In the genomic region with DNA sequence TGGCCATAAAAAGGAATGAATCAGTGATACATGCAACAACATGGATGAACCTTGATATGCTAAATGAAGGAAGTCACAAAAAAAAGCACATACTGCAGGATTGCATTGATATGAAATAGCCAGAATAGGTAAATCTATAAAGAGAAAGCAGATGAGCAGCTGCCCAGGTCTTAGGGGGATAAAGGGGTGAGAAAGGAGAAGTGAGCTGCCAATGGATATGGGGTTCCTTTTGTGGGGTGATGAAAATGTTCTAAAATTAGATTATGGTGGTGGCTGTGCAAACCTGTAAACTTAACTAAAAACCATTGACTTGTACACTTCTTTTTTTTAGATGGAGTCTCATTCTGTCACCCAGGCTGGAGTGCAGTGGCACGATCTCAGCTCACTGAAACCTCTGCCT, we compare ENCODE assay signal across 20 cellular contexts. TPM values are rescaled to one million over a fixed set of nuclear protein-coding genes. Genes with fewer than 3 reads are reported as not detected.
DNase-seq lines count a peak whose midpoint lies in the region; ATAC-seq and TF ChIP-seq lines count a peak whose summit lies in the region.
"Had no signal": no experiment of that assay in that cellular context is flagged by ENCODE, and none has a peak within 500 bp of the region (broad histone marks: within the 10 kb centered on the region; RNA-seq: fewer than 3 reads in every experiment).

No MANE protein-coding gene starts in this region.

- H3K27ac ChIP-seq in mammary epithelial cell (ENCODE audit: insufficient read depth, low read depth, low read length) (no peak overlapping the region), Karpas-422 (ENCODE audit: low read length) (peak overlapping the region; percentile 92)
- H3K27ac ChIP-seq: C4-2B had no signal

- dilution Hi-C loops in mammary epithelial cell (cut with HindIII; ENCODE audit: low sequenced_read_pairs): no loop called here

- H3K9me3 Mint-ChIP-seq in MCF 10A (ENCODE audit: unreplicated experiment) (peaks cover 7% of the 10 kb centered on the region), activated B cell treated with CpG ODN at 0.5 μM for 24 hours (peaks cover 4% of the 10 kb centered on the region)
- H3K9me3 Mint-ChIP-seq: GM23338 had no signal

- H3K4me1 ChIP-seq in mammary epithelial cell (ENCODE audit: insufficient read depth, low read length): no peaks in the 10 kb centered on the region
- peaks cover 48% of the 10 kb centered on the region for H3K4me1 ChIP-seq in Karpas-422 (ENCODE audit: low read length)
- H3K4me1 ChIP-seq: Caco-2 had no signal

- H3K4me3 Mint-ChIP-seq in MCF 10A (ENCODE audit: unreplicated experiment) (no peak overlapping the region), activated B cell treated with CpG ODN at 0.5 μM for 24 hours (peak overlapping the region; percentile 12)
- H3K4me3 Mint-ChIP-seq: CD4-positive, alpha-beta T cell; GM23338 had no signal

- WGBS in mammary epithelial cell (ENCODE audit: low coverage, missing lambda C conversion rate): no CpG with 5 or more reads among the region's 1 CpG

- H3K4me3 ChIP-seq in mammary epithelial cell (replicated peaks in 1 of 3; ENCODE audit: insufficient read depth in 1 of 3, low read depth in 2 of 3, low read length in 3 of 3) (no peak overlapping the region), Karpas-422 (ENCODE audit: low read length) (peak overlapping the region; percentile 9; the same call in 1 of the 2 replicates)
- H3K4me3 ChIP-seq: GM12878, GM23338 had no signal

- H2AFZ ChIP-seq in mammary epithelial cell (ENCODE audit: low read depth, low read length): no peak overlapping the region
- H2AFZ ChIP-seq in Karpas-422 (ENCODE audit: low read length): no peak overlapping the region
- H2AFZ ChIP-seq: GM23338 had no signal

- H3K36me3 ChIP-seq in mammary epithelial cell (ENCODE audit: insufficient read depth, low read length) (no peaks in the 10 kb centered on the region), Karpas-422 (ENCODE audit: insufficient read depth, low read length) (peaks cover 3% of the 10 kb centered on the region; the same call in 1 of the 2 replicates)

- H3K9me2 ChIP-seq in Karpas-422 (replicated peaks; ENCODE audit: insufficient read depth, low read length): no peaks in the 10 kb centered on the region

- H3K79me2 ChIP-seq in mammary epithelial cell (ENCODE audit: insufficient read depth, low read length) (no peaks in the 10 kb centered on the region), Karpas-422 (ENCODE audit: low read length) (no peaks in the 10 kb centered on the region)

- H3K4me1 Mint-ChIP-seq in MCF 10A (ENCODE audit: insufficient read depth, unreplicated experiment) (peaks cover 47% of the 10 kb centered on the region), activated B cell treated with CpG ODN at 0.5 μM for 24 hours (peaks cover 26% of the 10 kb centered on the region)
- H3K4me1 Mint-ChIP-seq: GM23338 had no signal

- BruUV-seq in MCF 10A (replicated peaks; lab: Mats Ljungman, UMichigan) (no TSS peak), mammary epithelial cell (replicated peaks; lab: Mats Ljungman, UMichigan) (no TSS peak)

- H3K36me3 Mint-ChIP-seq in MCF 10A (ENCODE audit: insufficient read depth, unreplicated experiment) (peaks cover 34% of the 10 kb centered on the region), activated B cell treated with CpG ODN at 0.5 μM for 24 hours (ENCODE audit: low read depth) (peaks cover 4% of the 10 kb centered on the region)

- CTCF ChIA-PET in MCF 10A (lab: Yijun Ruan, JAX) (interaction anchor here (0.6 to 12.4 kb wide), 4 partner anchors 66 to 781 kb away, joined by 3 to 138 read pairs (median 12); no protein-coding TSS in a partner anchor), mammary epithelial cell (lab: Charles Lee; ENCODE audit: low non-redundant PET) (no interaction called here), activated B cell treated with CpG ODN at 0.5 μM for 24 hours (lab: Charles Lee) (no interaction called here)

- intact Hi-C loops in MCF 10A (cut with micrococcal nuclease) (loop anchor here (1.0 kb wide), 1 partner anchor 67 kb away; no protein-coding TSS in a partner anchor), mammary epithelial cell (cut with micrococcal nuclease) (loop anchor here (1.0 to 2.0 kb wide), 4 partner anchors 15 to 527 kb away; no protein-coding TSS in a partner anchor), activated B cell treated with CpG ODN at 0.5 μM for 24 hours (cut with micrococcal nuclease) (no loop called here), left ventricle myocardium superior (cut with micrococcal nuclease) (no loop called here)

- no peaks in the 10 kb centered on the region for H3K9me3 ChIP-seq in mammary epithelial cell (replicated peaks; ENCODE audit: insufficient read depth, low read length)
- no peaks in the 10 kb centered on the region for H3K9me3 ChIP-seq in Karpas-422 (ENCODE audit: low read length)
- H3K9me3 ChIP-seq: Caco-2 had no signal

- H3K9ac ChIP-seq in mammary epithelial cell (ENCODE audit: insufficient read depth, low read length) (no peak overlapping the region), Karpas-422 (ENCODE audit: low read length) (peak overlapping the region; percentile 6; the same call in 1 of the 2 replicates)

- H4K20me1 ChIP-seq in mammary epithelial cell (ENCODE audit: insufficient read depth, low read length): no peaks in the 10 kb centered on the region
- H4K20me1 ChIP-seq in Karpas-422 (ENCODE audit: insufficient read depth, low read depth, low read length): no peaks in the 10 kb centered on the region

- H3K27me3 Mint-ChIP-seq in MCF 10A (ENCODE audit: insufficient read depth, unreplicated experiment) (no peaks in the 10 kb centered on the region), activated B cell treated with CpG ODN at 0.5 μM for 24 hours (peaks cover 6% of the 10 kb centered on the region)

- POLR2A ChIA-PET in MCF 10A (lab: Yijun Ruan, JAX) (interaction anchor here (0.9 to 3.3 kb wide), 4 partner anchors 8 to 73 kb away, joined by 3 to 27 read pairs (median 6); no protein-coding TSS in a partner anchor), activated B cell treated with CpG ODN at 0.5 μM for 24 hours (lab: Charles Lee) (interaction anchor here (0.5 kb wide), 1 partner anchor 477 kb away, joined by 9 read pairs; no protein-coding TSS in a partner anchor)

- in situ Hi-C loops in mammary epithelial cell (cut with MboI; ENCODE audit: low sequenced_read_pairs in 2 of 2): loop anchor here in 1 of 2 donors (5.0 kb wide), 1 partner anchor 66 kb away; no protein-coding TSS in a partner anchor

- H3K4me2 ChIP-seq in mammary epithelial cell (ENCODE audit: insufficient read depth, low read depth, low read length) (no peak overlapping the region), Karpas-422 (ENCODE audit: low read depth, low read length, poor library complexity, severe bottlenecking) (peak overlapping the region; percentile 46)
- H3K4me2 ChIP-seq: GM23338 had no signal

- DNase-seq in MCF 10A (ENCODE audit: unreplicated experiment): no peak
- no peak for DNase-seq in mammary epithelial cell
- peak; percentile 79 for DNase-seq in Karpas-422
- DNase-seq in activated B cell treated with CpG ODN at 0.5 μM for 24 hours: no peak
- no peak for DNase-seq in stimulated activated CD4-positive, alpha-beta T cell treated with anti-CD3 and anti-CD28 coated beads, Interleukin-4, amount 100 ng/mL, for 24 hours
- DNase-seq in left ventricle myocardium superior: no peak
- DNase-seq: 8988T; Caco-2; CD4-positive, alpha-beta T cell; DMS79; EL; HCEC 1CT had no signal

- peak overlapping the region; percentile 28 for H3K27ac Mint-ChIP-seq in MCF 10A (ENCODE audit: low read depth, unreplicated experiment)
- H3K27ac Mint-ChIP-seq in activated B cell treated with CpG ODN at 0.5 μM for 24 hours: no peak overlapping the region
- H3K27ac Mint-ChIP-seq: CD4-positive, alpha-beta T cell; GM23338 had no signal

- ATAC-seq in activated B cell treated with CpG ODN at 0.5 μM for 24 hours (ENCODE audit: low read depth) (no peak), GM18868 (IDR thresholded peaks at IDR 0.05; ENCODE audit: unreplicated experiment) (no peak), left ventricle myocardium superior (no peak)
- ATAC-seq: GM12878 had no signal

- H3K27me3 ChIP-seq in mammary epithelial cell (ENCODE audit: insufficient read depth, low read length) (peaks cover under 1% of the 10 kb centered on the region), Karpas-422 (ENCODE audit: low read length) (no peaks in the 10 kb centered on the region)

- TF ChIP-seq CTCF in MCF 10A (IDR thresholded peaks at IDR 0.05; ENCODE audit: unreplicated experiment) (no peak), mammary epithelial cell (conservative IDR thresholded peaks at IDR 0.05 in 1 of 2, IDR thresholded peaks at IDR 0.05 in 1 of 2; ENCODE audit: extremely low read depth in 1 of 2, insufficient read depth in 1 of 2, low read depth in 1 of 2, low read length in 2 of 2) (no peak), activated B cell treated with CpG ODN at 0.5 μM for 24 hours (IDR thresholded peaks at IDR 0.05) (no peak)

RNA-seq across cellular contexts. Expression of gene HAS1, which starts 12.1 kb away (rescaled TPM):
- total RNA-seq in MCF 10A (2022) (0.34 and 0.42 TPM in 2 replicates), mammary epithelial cell (under 1 TPM in 1 of 2 donors, not detected in 1; 0.82 TPM), activated B cell treated with CpG ODN at 0.5 μM for 24 hours (not detected in 2 replicates), left ventricle myocardium superior (3.2 TPM)
- 0.05 TPM for polyA plus RNA-seq in mammary epithelial cell
- not detected for polyA minus RNA-seq in mammary epithelial cell
- total RNA-seq in Karpas-422 (2014; rRNA removed; shearing (Covaris generic); ENCODE audit: low replicate concordance): not detected in 2 replicates
- total RNA-seq: A673; Caco-2; CD4-positive, alpha-beta T cell; G401; GM12878 had no signal
- polyA plus RNA-seq: AG04450, GM12878 had no signal

RNA-seq across cellular contexts. Expression of gene SPACA6, which starts 18.6 kb away (rescaled TPM):
- total RNA-seq in MCF 10A (2022) (13.1 and 18.1 TPM in 2 replicates), mammary epithelial cell (10 to 100 TPM in 1 of 2 donors, 1 to 10 TPM in 1; 3.7 to 16.1 TPM), activated B cell treated with CpG ODN at 0.5 μM for 24 hours (3.2 and 3.3 TPM in 2 replicates), left ventricle myocardium superior (13.9 TPM)
- polyA plus RNA-seq in mammary epithelial cell: 5.2 TPM
- 1.2 TPM for polyA minus RNA-seq in mammary epithelial cell
- 20.7 and 49.8 TPM in 2 replicates for total RNA-seq in Karpas-422 (2014; rRNA removed; shearing (Covaris generic); ENCODE audit: low replicate concordance)

RNA-seq across cellular contexts. Expression of gene FPR1, which starts 40.0 kb away (rescaled TPM):
- total RNA-seq in MCF 10A (2022) (6.2 and 8.6 TPM in 2 replicates), mammary epithelial cell (under 1 TPM; under 0.01 to 0.31 TPM), activated B cell treated with CpG ODN at 0.5 μM for 24 hours (0.49 TPM in 1 of 2 replicates, not detected in the other), left ventricle myocardium superior (4.3 TPM)
- 1.2 TPM for polyA plus RNA-seq in mammary epithelial cell
- polyA minus RNA-seq in mammary epithelial cell: 19.9 TPM
- 5.8 and 14.8 TPM in 2 replicates for total RNA-seq in Karpas-422 (2014; rRNA removed; shearing (Covaris generic); ENCODE audit: low replicate concordance)
- total RNA-seq: A673, Caco-2, G401, GM12878, GM23338, HT-29 had no signal
- polyA plus RNA-seq: AG04450, GM12878, GM23338 had no signal

RNA-seq across cellular contexts. Expression of gene FPR2, which starts 49.3 kb away (rescaled TPM):
- total RNA-seq in MCF 10A (2022): not detected in 2 replicates
- not detected for total RNA-seq in mammary epithelial cell
- polyA plus RNA-seq in mammary epithelial cell: 0.08 TPM
- polyA minus RNA-seq in mammary epithelial cell: not detected
- 0.58 and 7.9 TPM in 2 replicates for total RNA-seq in Karpas-422 (2014; rRNA removed; shearing (Covaris generic); ENCODE audit: low replicate concordance)
- total RNA-seq in activated B cell treated with CpG ODN at 0.5 μM for 24 hours: 0.12 TPM in 1 of 2 replicates, not detected in the other
- 1.0 TPM for total RNA-seq in left ventricle myocardium superior
- total RNA-seq: A673; Caco-2; CD4-positive, alpha-beta T cell; G401; GM12878; GM23338; HT-29 had no signal
- polyA plus RNA-seq: AG04450, GM12878, GM23338 had no signal

Comparison
In these comparisons a context has a peak if more than half of its experiments do, and no peak if none do; other contexts are left out.
1. intact Hi-C loops: an anchor here in MCF 10A (1.0 kb wide) and mammary epithelial cell (1.0 to 2.0 kb wide); none called in activated B cell treated with CpG ODN at 0.5 μM for 24 hours and left ventricle myocardium superior.